Comparison of ENCODE assay signal across 1 cellular context in genomic region chr11:8713760-8714159, GRCh38.
TF ChIP-seq lines count a peak whose summit lies in the region.

No MANE protein-coding gene starts in this region.

TF ChIP-seq in IMR-90, 13 proteins besides CTCF, POLR2A, EP300 and RAD21:
- TF ChIP-seq BHLHE40 (IDR thresholded peaks at IDR 0.05; ENCODE audit: low read depth, low read length): no peak
- TF ChIP-seq FOS (IDR thresholded peaks at IDR 0.05; ENCODE audit: low read depth, low read length): no peak
